Comparison of ENCODE assay signal across 19 cellular contexts in genomic region chr12:120159509-120160237, GRCh38. TPM values are rescaled to one million over a fixed set of nuclear protein-coding genes. Genes with fewer than 3 reads are reported as not detected.
DNase-seq lines count a peak whose midpoint lies in the region; ATAC-seq and TF ChIP-seq lines count a peak whose summit lies in the region.
"Had no signal": no experiment of that assay in that cellular context is flagged by ENCODE, and none has a peak within 500 bp of the region (broad histone marks: within the 10 kb centered on the region; RNA-seq: fewer than 3 reads in every experiment).

No MANE protein-coding gene starts in this region.

- TF ChIP-seq POLR2A in gastroesophageal sphincter (IDR thresholded peaks at IDR 0.05): no peak

- H3K4me1 Mint-ChIP-seq in CD14-positive monocyte: no peaks in the 10 kb centered on the region
- H3K4me1 Mint-ChIP-seq in progenitor cell of endocrine pancreas (ENCODE audit: low read depth): no peaks in the 10 kb centered on the region
- H3K4me1 Mint-ChIP-seq: B cell; CD4-positive, alpha-beta memory T cell had no signal

- H3K27ac ChIP-seq in BLaER1: no peak overlapping the region
- H3K27ac ChIP-seq in gastroesophageal sphincter: peak overlapping the region in 2 of 4 donors; percentile 9 to 41
- H3K27ac ChIP-seq: SJSA1 had no signal

- peak; percentile 71 for ATAC-seq in gastroesophageal sphincter

- H3K27ac Mint-ChIP-seq in CD14-positive monocyte: peak overlapping the region in 4 of 7 donors; percentile 10 to 78 (median 54)
- H3K27ac Mint-ChIP-seq in progenitor cell of endocrine pancreas: no peak overlapping the region
- H3K27ac Mint-ChIP-seq: B cell had no signal

- peaks cover 100% of the 10 kb centered on the region for H3K36me3 ChIP-seq in BLaER1
- peaks cover 0 to 100% of the 10 kb centered on the region in 2 donors for H3K36me3 ChIP-seq in gastroesophageal sphincter

- H3K9me3 Mint-ChIP-seq in CD14-positive monocyte: no peaks in the 10 kb centered on the region
- H3K9me3 Mint-ChIP-seq in progenitor cell of endocrine pancreas (ENCODE audit: low read depth): no peaks in the 10 kb centered on the region
- H3K9me3 Mint-ChIP-seq: CD4-positive, alpha-beta memory T cell had no signal

- H3K4me2 ChIP-seq in BLaER1: no peak overlapping the region

- H3K9ac ChIP-seq in BLaER1: 0 out of 2 replicates have a peak overlapping the region, but pooled peaks have one; percentile 10

- H4K20me1 ChIP-seq in BLaER1: peaks cover 58% of the 10 kb centered on the region; the same call in 1 of the 2 replicates

- H3K27me3 ChIP-seq in BLaER1 (no peaks in the 10 kb centered on the region), gastroesophageal sphincter (no peaks in the 10 kb centered on the region)
- H3K27me3 ChIP-seq: SJSA1 had no signal

- H3K36me3 Mint-ChIP-seq in CD14-positive monocyte (peaks cover 97 to 100% of the 10 kb centered on the region in 2 donors), progenitor cell of endocrine pancreas (ENCODE audit: insufficient read depth) (peaks cover 28% of the 10 kb centered on the region)

- intact Hi-C loops in CD14-positive monocyte (cut with micrococcal nuclease): no loop called here

- H3K9me3 ChIP-seq in BLaER1 (no peaks in the 10 kb centered on the region), gastroesophageal sphincter (no peaks in the 10 kb centered on the region)
- H3K9me3 ChIP-seq: SJSA1 had no signal

- no peak overlapping the region for H3K4me3 Mint-ChIP-seq in CD14-positive monocyte
- no peak overlapping the region for H3K4me3 Mint-ChIP-seq in progenitor cell of endocrine pancreas (ENCODE audit: low read depth)
- H3K4me3 Mint-ChIP-seq: B cell; CD4-positive, alpha-beta memory T cell had no signal

- H3K27me3 Mint-ChIP-seq in CD14-positive monocyte (ENCODE audit: low read depth in 3 of 3) (peaks cover 0 to 1% (median 0%) of the 10 kb centered on the region in 3 donors), progenitor cell of endocrine pancreas (no peaks in the 10 kb centered on the region)
- H3K27me3 Mint-ChIP-seq: B cell; CD4-positive, alpha-beta memory T cell had no signal

- no peak for DNase-seq in CD14-positive monocyte (ENCODE audit: low spot score)
- peak; percentile 16 for DNase-seq in mucosa of gallbladder (ENCODE audit: low spot score)
- DNase-seq in activated CD8-positive, alpha-beta memory T cell treated with anti-CD3 and anti-CD28 coated beads for 24 hours: no peak
- DNase-seq in GDM1 (lab: John Stamatoyannopoulos, UW): no peak
- no peak for DNase-seq in progenitor cell of endocrine pancreas (ENCODE audit: low spot score, unreplicated experiment)
- DNase-seq in iPS-NIHi11 (ENCODE audit: low spot score): no peak
- DNase-seq: Calu3; CD4-positive, alpha-beta memory T cell; DMS53; HCEC 1CT; KBM-7; MV-4-11; NCI-H1930; NK-92 treated with Interleukin-12 subunit alpha and Interleukin-12 subunit beta, amount 100 ng/mL, for 24 hours; OCI-M1 had no signal

- no peak overlapping the region for H3K4me3 ChIP-seq in BLaER1
- H3K4me3 ChIP-seq in gastroesophageal sphincter: no peak overlapping the region
- H3K4me3 ChIP-seq: SJSA1 had no signal

- TF ChIP-seq CTCF in CD14-positive monocyte (IDR thresholded peaks at IDR 0.05): no peak
- no peak for TF ChIP-seq CTCF in gastroesophageal sphincter (IDR thresholded peaks at IDR 0.05)
- no peak for TF ChIP-seq CTCF in progenitor cell of endocrine pancreas (IDR thresholded peaks at IDR 0.05; ENCODE audit: unreplicated experiment)

- 95% methylated on average over 4 of the region's 12 CpGs; no CpG with 5 or more reads in 1 of the 2 donors for WGBS in gastroesophageal sphincter (ENCODE audit: low coverage in 1 of 2), 2 donors

- TF ChIP-seq EP300 in gastroesophageal sphincter (IDR thresholded peaks at IDR 0.05): no peak

- no peaks in the 10 kb centered on the region for H3K4me1 ChIP-seq in BLaER1
- no peaks in the 10 kb centered on the region for H3K4me1 ChIP-seq in gastroesophageal sphincter
- H3K4me1 ChIP-seq: SJSA1 had no signal

RNA-seq across cellular contexts. Expression of gene GCN1, which starts 34.8 kb away (rescaled TPM):
- 1 to 10 TPM; 5.0 to 8.3 TPM for polyA plus RNA-seq in CD14-positive monocyte
- total RNA-seq in gastroesophageal sphincter (10 to 100 TPM; 39.3 to 82.2 (median 56.0) TPM), mucosa of gallbladder (80.4 TPM), progenitor cell of endocrine pancreas (117 and 131 TPM in 2 replicates)

RNA-seq across cellular contexts. Expression of gene RPLP0, which starts 41.2 kb away (rescaled TPM):
- polyA plus RNA-seq in CD14-positive monocyte: 100 to 1,000 TPM; 650 to 651 TPM
- total RNA-seq in gastroesophageal sphincter (1,000 to 10,000 TPM; 1,730 to 2,825 (median 2,260) TPM), mucosa of gallbladder (1,053 TPM), progenitor cell of endocrine pancreas (2,127 and 2,195 TPM in 2 replicates)

RNA-seq across cellular contexts. Expression of gene RAB35, which starts 43.1 kb away (rescaled TPM):
- 10 to 100 TPM; 20.4 to 21.6 TPM for polyA plus RNA-seq in CD14-positive monocyte
- total RNA-seq in gastroesophageal sphincter: 10 to 100 TPM; 37.5 to 42.3 (median 41.7) TPM
- total RNA-seq in mucosa of gallbladder: 53.1 TPM
- 36.7 and 38.1 TPM in 2 replicates for total RNA-seq in progenitor cell of endocrine pancreas
